Comparison of ENCODE assay signal across 9 cellular contexts in the genomic region with DNA sequence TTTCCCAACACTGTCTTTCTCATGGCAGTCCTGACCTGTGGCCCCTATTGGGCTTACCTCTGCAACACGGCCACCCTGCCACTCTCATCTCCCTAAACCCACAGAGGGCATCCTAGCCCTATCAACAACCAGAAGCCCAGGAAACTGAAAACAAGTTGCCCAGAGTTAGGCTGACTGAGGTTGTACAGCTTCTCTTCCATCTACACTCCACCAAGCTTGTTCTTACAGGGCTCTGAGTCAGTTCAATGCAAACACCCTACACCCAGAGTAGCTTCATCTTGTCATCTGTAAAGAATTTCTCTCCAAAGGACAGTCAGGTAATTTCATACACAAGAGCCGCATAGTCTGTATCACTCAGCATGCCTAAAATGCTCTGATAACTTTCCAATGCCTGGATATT.
DNase-seq lines count a peak whose midpoint lies in the region; ATAC-seq and TF ChIP-seq lines count a peak whose summit lies in the region.
"Had no signal": no experiment of that assay in that cellular context is flagged by ENCODE, and none has a peak within 500 bp of the region (broad histone marks: within the 10 kb centered on the region; RNA-seq: fewer than 3 reads in every experiment).

No MANE protein-coding gene starts in this region.

- peaks cover 76% of the 10 kb centered on the region for H3K36me3 Mint-ChIP-seq in CD4-positive, alpha-beta T cell (ENCODE audit: low read depth)
- peaks cover 10% of the 10 kb centered on the region for H3K36me3 Mint-ChIP-seq in neural crest cell (ENCODE audit: low read depth)

- peaks cover 78% of the 10 kb centered on the region for H3K4me1 Mint-ChIP-seq in CD4-positive, alpha-beta T cell (ENCODE audit: low read depth)
- peaks cover 62% of the 10 kb centered on the region for H3K4me1 Mint-ChIP-seq in neural crest cell

- peak; percentile 9 for TF ChIP-seq CTCF in CD4-positive, alpha-beta T cell (IDR thresholded peaks at IDR 0.05)
- TF ChIP-seq CTCF in OCI-LY3 (IDR thresholded peaks at IDR 0.05; ENCODE audit: low read depth, low read length) (peak; percentile 30), neural crest cell (conservative IDR thresholded peaks at IDR 0.05) (no peak), GM20000 (IDR thresholded peaks at IDR 0.05; ENCODE audit: extremely low read depth, missing control alignments) (no peak)

- no peaks in the 10 kb centered on the region for H4K20me1 ChIP-seq in OCI-LY3 (ENCODE audit: insufficient read depth, low read length)

- no peak overlapping the region for H3K9ac ChIP-seq in OCI-LY3 (ENCODE audit: low read length)

- peaks cover 8% of the 10 kb centered on the region for H3K79me2 ChIP-seq in OCI-LY3 (ENCODE audit: low read length)

- H3K4me3 Mint-ChIP-seq in CD4-positive, alpha-beta T cell: peak overlapping the region; percentile 23
- peak overlapping the region; percentile 0 for H3K4me3 Mint-ChIP-seq in neural crest cell

- intact Hi-C loops in CD4-positive, alpha-beta T cell (cut with DNase I, micrococcal nuclease): no loop called here

- POLR2A ChIA-PET in CD4-positive, alpha-beta T cell (lab: Charles Lee): interaction anchor here (1.2 to 3.5 kb wide), 3 partner anchors 28 to 107 kb away, joined by 3 to 19 read pairs (median 4); no protein-coding TSS in a partner anchor

- H3K4me2 ChIP-seq in OCI-LY3 (ENCODE audit: low read length): peak overlapping the region; percentile 9; the same call in 1 of the 2 replicates

- H2AFZ ChIP-seq in OCI-LY3 (ENCODE audit: low read depth, low read length): no peak overlapping the region

- no peak overlapping the region for H3K27ac ChIP-seq in CD4-positive, alpha-beta T cell (ENCODE audit: low read depth, low read length)
- 0 out of 2 replicates have a peak overlapping the region, but pooled peaks have one; percentile 11 for H3K27ac ChIP-seq in OCI-LY3 (ENCODE audit: low read length)

- no peaks in the 10 kb centered on the region for H3K9me3 Mint-ChIP-seq in CD4-positive, alpha-beta T cell
- peaks cover 2% of the 10 kb centered on the region for H3K9me3 Mint-ChIP-seq in neural crest cell

- H3K36me3 ChIP-seq in OCI-LY3 (replicated peaks; ENCODE audit: low read depth, low read length): peaks cover 32% of the 10 kb centered on the region

- peak overlapping the region; percentile 82 for H3K27ac Mint-ChIP-seq in CD4-positive, alpha-beta T cell
- H3K27ac Mint-ChIP-seq in neural crest cell (ENCODE audit: unreplicated experiment): peak overlapping the region; percentile 14

- H3K4me1 ChIP-seq in OCI-LY3 (ENCODE audit: low read length): peaks cover 54% of the 10 kb centered on the region

- peak; percentile 75 for ATAC-seq in CD4-positive, alpha-beta T cell (ENCODE audit: poor library complexity)
- ATAC-seq in GM19035 (IDR thresholded peaks at IDR 0.05; ENCODE audit: unreplicated experiment): no peak

- no peaks in the 10 kb centered on the region for H3K9me3 ChIP-seq in CD4-positive, alpha-beta T cell (ENCODE audit: control insufficient read depth, low read length)
- no peaks in the 10 kb centered on the region for H3K9me3 ChIP-seq in OCI-LY3 (ENCODE audit: insufficient read depth, low read length)

- no peaks in the 10 kb centered on the region for H3K27me3 Mint-ChIP-seq in CD4-positive, alpha-beta T cell
- no peaks in the 10 kb centered on the region for H3K27me3 Mint-ChIP-seq in neural crest cell (ENCODE audit: low read depth)

- H3K27me3 ChIP-seq in CD4-positive, alpha-beta T cell (ENCODE audit: control insufficient read depth, insufficient read depth, low read length): no peaks in the 10 kb centered on the region
- H3K27me3 ChIP-seq in OCI-LY3 (ENCODE audit: low read depth, low read length): no peaks in the 10 kb centered on the region

- CTCF ChIA-PET in CD4-positive, alpha-beta T cell (lab: Charles Lee): interaction anchor here (1.6 kb wide), 1 partner anchor 168 kb away, joined by 4 read pairs; no protein-coding TSS in a partner anchor

- H3K4me3 ChIP-seq in OCI-LY3 (ENCODE audit: low read length): no peak overlapping the region

- DNase-seq in CD4-positive, alpha-beta T cell: no peak
- peak; percentile 21 for DNase-seq in dermis blood vessel endothelial cell
- DNase-seq in neural crest cell (ENCODE audit: low read depth, low spot score): no peak
- DNase-seq in pons (ENCODE audit: low spot score): no peak
- DNase-seq in GM20000 (ENCODE audit: low spot score): no peak
- DNase-seq in mesenteric fat pad (ENCODE audit: low spot score): no peak
- DNase-seq: stimulated activated naive CD4-positive, alpha-beta T cell treated with Interleukin-2 at 50 U/mL for 16 hours had no signal

Comparison
In these comparisons a context has a peak if more than half of its experiments do, and no peak if none do; other contexts are left out.
1. CTCF ChIP-seq: peak in CD4-positive, alpha-beta T cell (single experiment) and OCI-LY3 (single experiment); none in neural crest cell (single experiment) and GM20000 (single experiment).